In the genomic region with DNA sequence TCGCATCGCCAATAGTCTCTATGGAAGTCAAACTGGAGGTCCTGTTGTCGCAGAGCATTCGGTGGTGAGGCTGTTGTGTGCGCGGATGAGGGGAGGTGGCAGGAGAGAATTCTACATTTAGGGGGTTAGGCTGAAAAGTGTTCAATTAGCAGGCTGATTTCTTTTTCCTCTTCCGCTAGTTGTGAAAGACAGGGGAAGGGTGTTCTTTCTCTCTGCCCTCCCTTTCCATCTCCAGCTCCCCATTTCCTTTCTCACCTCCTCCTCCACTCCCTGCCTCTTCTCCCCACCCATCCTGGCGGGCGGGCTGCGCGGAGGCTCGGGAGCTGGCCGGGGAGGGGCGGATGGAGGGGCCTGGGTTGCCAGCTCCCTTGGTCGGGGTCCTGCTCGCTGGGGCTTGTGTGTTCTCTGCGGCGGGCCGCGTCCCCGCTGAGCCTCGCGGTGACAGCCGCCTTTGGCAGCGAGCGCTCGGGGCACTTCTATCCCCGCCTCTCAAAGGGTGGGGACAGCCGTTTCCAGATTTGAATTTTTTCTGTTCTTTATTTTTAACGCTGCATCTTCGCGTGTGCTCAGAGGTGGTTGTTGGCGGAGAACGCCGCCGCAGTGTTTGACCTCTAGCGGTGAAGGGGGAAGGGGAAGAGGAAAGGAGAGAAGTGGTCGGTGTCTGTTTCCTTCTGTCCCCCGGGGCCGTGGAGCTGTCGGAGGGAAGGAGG, we compare ENCODE assay signal across 9 cellular contexts. TPM values are rescaled to one million over a fixed set of nuclear protein-coding genes. Genes with fewer than 3 reads are reported as not detected.
DNase-seq lines count a peak whose midpoint lies in the region; ATAC-seq and TF ChIP-seq lines count a peak whose summit lies in the region.
"Had no signal": no experiment of that assay in that cellular context is flagged by ENCODE, and none has a peak within 500 bp of the region (broad histone marks: within the 10 kb centered on the region; RNA-seq: fewer than 3 reads in every experiment).

No MANE protein-coding gene starts in this region.

- H3K4me1 ChIP-seq in iPS-18a (ENCODE audit: control insufficient read depth, low read depth, low read length): peaks cover 29% of the 10 kb centered on the region

- ATAC-seq in T-helper 17 cell: no peak
- no peak for ATAC-seq in HG03442 (IDR thresholded peaks at IDR 0.05; ENCODE audit: unreplicated experiment)

- H3K9me3 Mint-ChIP-seq in activated naive CD4-positive, alpha-beta T cell treated with anti-CD3 and anti-CD28 coated beads, Interleukin-2, amount 50 U/mL, for 24 hours: no peaks in the 10 kb centered on the region
- H3K9me3 Mint-ChIP-seq in type B pancreatic cell: no peaks in the 10 kb centered on the region

- H3K27me3 Mint-ChIP-seq in activated naive CD4-positive, alpha-beta T cell treated with anti-CD3 and anti-CD28 coated beads, Interleukin-2, amount 50 U/mL, for 24 hours: peaks cover 38% of the 10 kb centered on the region
- H3K27me3 Mint-ChIP-seq in T-helper 17 cell (peaks cover 50% of the 10 kb centered on the region), type B pancreatic cell (peaks cover 13% of the 10 kb centered on the region)

- H3K27me3 ChIP-seq in iPS-18a (ENCODE audit: control insufficient read depth, insufficient read depth, low read length): no peaks in the 10 kb centered on the region

- peak overlapping the region; percentile 82 for H3K9ac ChIP-seq in iPS-18a (ENCODE audit: low read length)

- H3K27ac Mint-ChIP-seq in activated naive CD4-positive, alpha-beta T cell treated with anti-CD3 and anti-CD28 coated beads, Interleukin-2, amount 50 U/mL, for 24 hours: peak overlapping the region; percentile 70
- no peak overlapping the region for H3K27ac Mint-ChIP-seq in T-helper 17 cell
- peak overlapping the region; percentile 98 for H3K27ac Mint-ChIP-seq in type B pancreatic cell

- H3K4me1 Mint-ChIP-seq in activated naive CD4-positive, alpha-beta T cell treated with anti-CD3 and anti-CD28 coated beads, Interleukin-2, amount 50 U/mL, for 24 hours: peaks cover 17% of the 10 kb centered on the region
- H3K4me1 Mint-ChIP-seq in T-helper 17 cell (peaks cover 6% of the 10 kb centered on the region), type B pancreatic cell (ENCODE audit: unreplicated experiment) (peaks cover 25% of the 10 kb centered on the region)

- H3K27ac ChIP-seq in iPS-18a (ENCODE audit: low read length): no peak overlapping the region

- no peaks in the 10 kb centered on the region for H3K36me3 ChIP-seq in iPS-18a (ENCODE audit: control insufficient read depth, low read depth, low read length)

- H3K4me3 ChIP-seq in iPS-18a (ENCODE audit: low read length): peak overlapping the region; percentile 98

- DNase-seq in activated naive CD4-positive, alpha-beta T cell treated with Interleukin-2 at 50 U/mL for 16 hours: no peak
- DNase-seq in T-helper 17 cell (no peak), type B pancreatic cell (ENCODE audit: extremely low spot score, unreplicated experiment) (peak; percentile 71), NCI-H2107 (lab: John Stamatoyannopoulos, UW) (no peak), HuH-7.5 (ENCODE audit: low spot score) (no peak)

- peaks cover 2% of the 10 kb centered on the region for H3K36me3 Mint-ChIP-seq in activated naive CD4-positive, alpha-beta T cell treated with anti-CD3 and anti-CD28 coated beads, Interleukin-2, amount 50 U/mL, for 24 hours
- peaks cover 6% of the 10 kb centered on the region for H3K36me3 Mint-ChIP-seq in T-helper 17 cell (ENCODE audit: low read depth)
- peaks cover 27% of the 10 kb centered on the region for H3K36me3 Mint-ChIP-seq in type B pancreatic cell

- peak overlapping the region; percentile 31 for H3K4me3 Mint-ChIP-seq in activated naive CD4-positive, alpha-beta T cell treated with anti-CD3 and anti-CD28 coated beads, Interleukin-2, amount 50 U/mL, for 24 hours
- H3K4me3 Mint-ChIP-seq in T-helper 17 cell (peak overlapping the region; percentile 37), type B pancreatic cell (peak overlapping the region; percentile 100)

- H3K9me3 ChIP-seq in T-helper 17 cell (ENCODE audit: control insufficient read depth, low read length, poor library complexity, severe bottlenecking) (no peaks in the 10 kb centered on the region), iPS-18a (ENCODE audit: control insufficient read depth, low read depth, low read length) (no peaks in the 10 kb centered on the region)

- peak; percentile 20 for TF ChIP-seq CTCF in type B pancreatic cell (conservative IDR thresholded peaks at IDR 0.05)

RNA-seq across cellular contexts. Expression of gene SOX11, which starts 3.6 kb away (rescaled TPM):
- total RNA-seq in T-helper 17 cell (not detected), type B pancreatic cell (ENCODE audit: low replicate concordance) (21.1 and 83.2 TPM in 2 replicates)
- total RNA-seq: lung microvascular endothelial cell had no signal

Comparison
In these comparisons a context has a peak if more than half of its experiments do, and no peak if none do; other contexts are left out.
1. H3K4me3 Mint-ChIP-seq: peak in every context shown above with its lines; median percentile 100 in type B pancreatic cell; 37 in T-helper 17 cell; 31 in activated naive CD4-positive, alpha-beta T cell treated with anti-CD3 and anti-CD28 coated beads, Interleukin-2, amount 50 U/mL, for 24 hours.
2. RNA of gene SOX11, which starts 3.6 kb away (total RNA-seq): 21.1 to 83.2 TPM in type B pancreatic cell; not detected in T-helper 17 cell; every median in the first group is over 10 times any median in the second.